ENCODE assay signal across 16 cellular contexts in the genomic region with DNA sequence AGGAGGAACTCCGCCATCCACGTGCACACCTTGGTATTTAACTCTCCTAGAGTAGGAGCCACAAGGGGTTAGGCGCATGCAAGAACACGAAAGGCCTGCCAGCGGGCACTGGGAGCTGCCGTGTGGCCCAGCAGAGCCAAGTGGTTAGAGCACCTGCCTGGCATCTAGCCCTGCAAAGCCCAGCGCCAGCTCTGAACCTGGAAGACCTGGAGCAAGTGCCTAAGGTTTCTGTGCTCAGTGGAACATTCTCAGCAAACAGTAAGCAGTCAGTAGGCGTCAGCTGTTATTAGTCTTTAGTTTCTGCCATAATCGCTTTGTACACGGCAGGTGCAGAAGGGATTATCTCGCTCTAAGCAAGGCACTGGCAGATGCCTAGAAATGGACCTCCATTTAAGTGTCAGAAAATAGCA. TPM values are rescaled to one million over a fixed set of nuclear protein-coding genes. Genes with fewer than 3 reads are reported as not detected.
DNase-seq lines count a peak whose midpoint lies in the region; ATAC-seq and TF ChIP-seq lines count a peak whose summit lies in the region.
"Had no signal": no experiment of that assay in that cellular context is flagged by ENCODE, and none has a peak within 500 bp of the region (broad histone marks: within the 10 kb centered on the region; RNA-seq: fewer than 3 reads in every experiment).

No MANE protein-coding gene starts in this region.

- in situ Hi-C loops in gastrocnemius medialis (cut with MboI; ENCODE audit: low sequenced_read_pairs in 4 of 4) = no loop called here

- no peak for TF ChIP-seq POLR2A in gastrocnemius medialis (IDR thresholded peaks at IDR 0.05)

- intact Hi-C loops in gastrocnemius medialis (cut with DNase I; ENCODE audit: low total_unique reads) = no loop called here

- no peak overlapping the region for H3K4me3 ChIP-seq in gastrocnemius medialis

- H3K36me3 ChIP-seq in gastrocnemius medialis = peaks cover 0 to 25% of the 10 kb centered on the region in 2 donors

- DNase-seq in DMS 273 (lab: John Stamatoyannopoulos, UW; ENCODE audit: unreplicated experiment) (peak; percentile 59), DMS 273 treated with DMSO at 0.1 percent for 48 hours (lab: John Stamatoyannopoulos, UW) (no peak), NCI-H2196 (lab: John Stamatoyannopoulos, UW; ENCODE audit: unreplicated experiment) (peak; percentile 38), cerebellar cortex (ENCODE audit: low spot score) (peak; percentile 68), gastrocnemius medialis (peak; percentile 73 to 84), NK-92 (lab: John Stamatoyannopoulos, UW; ENCODE audit: unreplicated experiment) (no peak)
- DNase-seq: activated CD8-positive, alpha-beta memory T cell treated with anti-CD3 and anti-CD28 coated beads, Interleukin-2, amount 50 U/mL, for 48 hours; CD4-positive, alpha-beta memory T cell; glutamatergic neuron; SW 1271 had no signal

- ATAC-seq in gastrocnemius medialis (peak; percentile 85 to 90), HG03159 (IDR thresholded peaks at IDR 0.05; ENCODE audit: unreplicated experiment) (no peak), HG02852 (IDR thresholded peaks at IDR 0.05; ENCODE audit: unreplicated experiment) (no peak)
- ATAC-seq: activated CD4-positive, CD25-positive, alpha-beta regulatory T cell treated with anti-CD3 and anti-CD28 coated beads, Interleukin-2, amount 50 U/mL, for 24 hours; activated naive CD4-positive, alpha-beta T cell treated with anti-CD3 and anti-CD28 coated beads, Interleukin-2, amount 50 U/mL, for 72 hours; HCT116 had no signal

- TF ChIP-seq CTCF in gastrocnemius medialis (IDR thresholded peaks at IDR 0.05 in 4 of 5, conservative IDR thresholded peaks at IDR 0.05 in 1 of 5) = no peak

- H3K4me1 ChIP-seq in gastrocnemius medialis = peaks cover 23 to 36% of the 10 kb centered on the region in 2 donors

- peaks cover 0 to 10% (median 0%) of the 10 kb centered on the region in 3 donors for H3K9me3 ChIP-seq in gastrocnemius medialis

- H3K27me3 ChIP-seq in gastrocnemius medialis = no peaks in the 10 kb centered on the region

- peak overlapping the region; percentile 47 to 73 (median 62) for H3K27ac ChIP-seq in gastrocnemius medialis
- H3K27ac ChIP-seq: 22Rv1 had no signal

RNA-seq across cellular contexts. Expression of gene SETD3, which starts 55.4 kb away (rescaled TPM):
- total RNA-seq in gastrocnemius medialis = 100 to 1,000 TPM; 116 to 170 (median 117) TPM

RNA-seq across cellular contexts. Expression of gene CCNK, which starts 55.9 kb away (rescaled TPM):
- 10 to 100 TPM; 15.0 to 35.3 (median 19.1) TPM for total RNA-seq in gastrocnemius medialis

Comparison
In these comparisons a context has a peak if more than half of its experiments do, and no peak if none do; other contexts are left out.
1. DNase-seq: peak in DMS 273 (single experiment), NCI-H2196 (single experiment), cerebellar cortex (single experiment) and gastrocnemius medialis (2 of 2); none in DMS 273 treated with DMSO at 0.1 percent for 48 hours (single experiment) and NK-92 (single experiment).
2. ATAC-seq: peak in gastrocnemius medialis (2 of 2); none in HG03159 (single experiment) and HG02852 (single experiment).